In the genomic region with DNA sequence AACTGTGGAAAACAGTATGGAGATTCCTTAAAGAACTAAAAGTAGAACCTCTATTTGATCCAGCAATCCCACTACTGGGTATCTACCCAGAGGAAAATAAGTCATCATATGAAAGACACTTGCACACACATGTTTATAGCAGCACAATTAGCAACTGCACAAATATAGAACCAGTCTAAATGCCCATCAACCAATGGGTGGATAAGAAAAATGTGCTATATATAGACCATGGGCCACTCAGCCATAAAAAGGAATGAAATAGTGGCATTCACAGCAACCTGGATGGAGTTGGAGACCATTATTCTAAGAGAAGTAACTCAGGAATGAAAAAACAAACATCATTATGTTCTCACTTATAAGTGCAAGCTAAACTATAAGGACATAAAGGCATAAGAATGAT, we compare ENCODE assay signal across 23 cellular contexts.
"Had no signal": no experiment of that assay in that cellular context is flagged by ENCODE, and none has a peak within 500 bp of the region (broad histone marks: within the 10 kb centered on the region; RNA-seq: fewer than 3 reads in every experiment).

No MANE protein-coding gene starts in this region.

- ATAC-seq: effector memory CD8-positive, alpha-beta T cell; esophagus mucosa; foreskin keratinocyte; gastrocnemius medialis; gastroesophageal sphincter; heart right ventricle had no signal

- H3K27me3 ChIP-seq: colonic mucosa, gastrocnemius medialis, heart left ventricle had no signal

- H3K4me3 Mint-ChIP-seq: dendritic cell treated with granulocyte-macrophage colony-stimulating factor and Interleukin-4, amounts not matched to agents 40 ng/mL and 50 ng/mL, for 4 days; effector memory CD8-positive, alpha-beta T cell had no signal

- H3K4me1 ChIP-seq: colonic mucosa, esophagus muscularis mucosa, esophagus squamous epithelium, foreskin keratinocyte, gastrocnemius medialis, gastroesophageal sphincter, heart left ventricle, heart right ventricle had no signal

- H3K9me3 ChIP-seq: colonic mucosa, gastrocnemius medialis had no signal

- H3K4me3 ChIP-seq: colonic mucosa, coronary artery, esophagus muscularis mucosa, esophagus squamous epithelium, gastrocnemius medialis, gastroesophageal sphincter, heart left ventricle, heart right ventricle had no signal

- DNase-seq: colonic mucosa; cortex of kidney; dermis blood vessel endothelial cell; effector CD4-positive, alpha-beta T cell; effector CD8-positive, alpha-beta T cell; effector memory CD4-positive, alpha-beta T cell; effector memory CD8-positive, alpha-beta T cell; erythroblast; esophagus squamous epithelium; foreskin fibroblast; foreskin keratinocyte; foreskin melanocyte; gastrocnemius medialis; glutamatergic neuron; head of caudate nucleus; heart left ventricle; heart right ventricle had no signal

- H3K36me3 ChIP-seq: colonic mucosa, esophagus muscularis mucosa, esophagus squamous epithelium, gastrocnemius medialis, gastroesophageal sphincter, heart left ventricle, heart right ventricle had no signal

- H3K27ac Mint-ChIP-seq: dendritic cell treated with granulocyte-macrophage colony-stimulating factor and Interleukin-4, amounts not matched to agents 40 ng/mL and 50 ng/mL, for 4 days; effector memory CD8-positive, alpha-beta T cell had no signal

- H3K27ac ChIP-seq: colonic mucosa, coronary artery, epithelial cell of prostate, esophagus muscularis mucosa, esophagus squamous epithelium, foreskin keratinocyte, gastrocnemius medialis, gastroesophageal sphincter, heart left ventricle, heart right ventricle had no signal
